18 cellular contexts compared by ENCODE assay signal in the genomic region with DNA sequence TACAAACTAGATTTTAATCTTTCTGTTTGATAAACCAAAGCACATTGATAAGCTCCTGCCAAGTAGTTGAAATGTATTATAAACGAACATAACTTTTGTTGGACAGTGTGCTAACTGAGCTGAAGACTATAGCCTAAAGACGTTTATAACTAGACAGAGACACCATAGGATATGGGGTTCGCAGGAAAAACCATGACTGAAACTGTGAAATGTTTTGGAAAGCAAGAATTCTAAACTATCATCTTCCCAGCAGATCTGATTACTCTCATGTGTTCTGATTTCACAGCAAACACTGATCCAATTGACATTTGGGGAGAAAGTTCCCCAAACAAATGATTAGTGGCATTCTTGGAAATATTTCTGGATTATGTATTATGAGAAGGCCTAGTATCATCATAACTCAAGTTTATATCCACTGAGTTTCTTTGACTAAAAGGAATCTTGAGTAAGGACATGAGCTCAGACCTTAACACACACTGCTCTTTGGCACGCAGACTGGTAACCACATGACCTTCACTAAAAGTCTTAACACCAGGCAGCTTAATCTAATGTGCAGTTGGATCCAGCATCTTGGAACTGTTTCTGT.
DNase-seq lines count a peak whose midpoint lies in the region; ATAC-seq and TF ChIP-seq lines count a peak whose summit lies in the region.
"Had no signal": no experiment of that assay in that cellular context is flagged by ENCODE, and none has a peak within 500 bp of the region (broad histone marks: within the 10 kb centered on the region; RNA-seq: fewer than 3 reads in every experiment).

No MANE protein-coding gene starts in this region.

- H3K27me3 ChIP-seq in colonic mucosa = no peaks in the 10 kb centered on the region
- H3K27me3 ChIP-seq in hepatocyte = no peaks in the 10 kb centered on the region
- no peaks in the 10 kb centered on the region for H3K27me3 ChIP-seq in suprapubic skin
- H3K27me3 ChIP-seq in spleen (replicated peaks in 1 of 7) = no peaks in the 10 kb centered on the region
- H3K27me3 ChIP-seq: BLaER1 treated with 17β-estradiol and CSF1 and Interleukin-3, amounts not matched to agents 10 nM and 100 nM had no signal

- no peak overlapping the region for H3K4me2 ChIP-seq in hepatocyte
- H3K4me2 ChIP-seq: BLaER1 treated with 17β-estradiol and CSF1 and Interleukin-3, amounts not matched to agents 10 nM and 100 nM; PC-9 had no signal

- intact Hi-C loops in colonic mucosa (cut with DNase I) (no loop called here), spleen (cut with DNase I; ENCODE audit: low total_unique reads) (no loop called here)

- H3K27ac ChIP-seq in colonic mucosa (no peak overlapping the region), hepatocyte (peak overlapping the region; percentile 35), suprapubic skin (no peak overlapping the region), spleen (no peak overlapping the region)
- H3K27ac ChIP-seq: BLaER1 treated with 17β-estradiol and CSF1 and Interleukin-3, amounts not matched to agents 10 nM and 100 nM; PC-9 had no signal

- H3K9me2 ChIP-seq in hepatocyte (replicated peaks; ENCODE audit: insufficient read depth) = no peaks in the 10 kb centered on the region

- no peaks in the 10 kb centered on the region for H4K20me1 ChIP-seq in hepatocyte (ENCODE audit: insufficient read depth, poor library complexity, severe bottlenecking)
- H4K20me1 ChIP-seq: BLaER1 treated with 17β-estradiol and CSF1 and Interleukin-3, amounts not matched to agents 10 nM and 100 nM had no signal

- H3K4me3 ChIP-seq in colonic mucosa (no peak overlapping the region), hepatocyte (no peak overlapping the region), suprapubic skin (no peak overlapping the region), spleen (no peak overlapping the region)
- H3K4me3 ChIP-seq: BLaER1 treated with 17β-estradiol and CSF1 and Interleukin-3, amounts not matched to agents 10 nM and 100 nM; PC-9 had no signal

- TF ChIP-seq CTCF in colonic mucosa (IDR thresholded peaks at IDR 0.05) = no peak
- TF ChIP-seq CTCF in hepatocyte (IDR thresholded peaks at IDR 0.05; ENCODE audit: poor library complexity) = no peak
- no peak for TF ChIP-seq CTCF in suprapubic skin (IDR thresholded peaks at IDR 0.05)
- no peak for TF ChIP-seq CTCF in spleen (IDR thresholded peaks at IDR 0.05 in 8 of 11, conservative IDR thresholded peaks at IDR 0.05 in 3 of 11)

- H2AFZ ChIP-seq in hepatocyte = no peak overlapping the region
- H2AFZ ChIP-seq: PC-9 had no signal

- H3K4me1 ChIP-seq in colonic mucosa = no peaks in the 10 kb centered on the region
- peaks cover 10% of the 10 kb centered on the region for H3K4me1 ChIP-seq in hepatocyte (ENCODE audit: insufficient read depth)
- no peaks in the 10 kb centered on the region for H3K4me1 ChIP-seq in suprapubic skin
- H3K4me1 ChIP-seq in spleen = no peaks in the 10 kb centered on the region
- H3K4me1 ChIP-seq: BLaER1 treated with 17β-estradiol and CSF1 and Interleukin-3, amounts not matched to agents 10 nM and 100 nM had no signal

- no peak overlapping the region for H3K9ac ChIP-seq in colonic mucosa (ENCODE audit: low read depth in 2 of 2, low read length in 2 of 2)
- H3K9ac ChIP-seq: BLaER1 treated with 17β-estradiol and CSF1 and Interleukin-3, amounts not matched to agents 10 nM and 100 nM had no signal

- WGBS in hepatocyte (ENCODE audit: low lambda C conversion rate, missing lambda C conversion rate) = 60% methylated on average over 4 of the region's 4 CpGs
- WGBS in suprapubic skin = 45% methylated on average over 4 of the region's 4 CpGs
- 75 to 99% (median 86%) methylated on average over 4 of the region's 4 CpGs for WGBS in spleen, 5 donors

- H3K36me3 ChIP-seq in colonic mucosa = no peaks in the 10 kb centered on the region
- H3K36me3 ChIP-seq in hepatocyte (replicated peaks; ENCODE audit: insufficient read depth, low read depth) = no peaks in the 10 kb centered on the region
- H3K36me3 ChIP-seq in suprapubic skin = no peaks in the 10 kb centered on the region
- H3K36me3 ChIP-seq in spleen = no peaks in the 10 kb centered on the region
- H3K36me3 ChIP-seq: BLaER1 treated with 17β-estradiol and CSF1 and Interleukin-3, amounts not matched to agents 10 nM and 100 nM had no signal

- ATAC-seq in GM18909 (IDR thresholded peaks at IDR 0.05; ENCODE audit: poor library complexity, unreplicated experiment) = no peak
- ATAC-seq: activated CD4-positive, CD25-positive, alpha-beta regulatory T cell treated with anti-CD3 and anti-CD28 coated beads, Interleukin-2, amount 50 U/mL, for 24 hours had no signal

- TF ChIP-seq EP300 in suprapubic skin (IDR thresholded peaks at IDR 0.05) = no peak

- DNase-seq in H4 (ENCODE audit: low spot score) = peak; percentile 11
- peak; percentile 24 for DNase-seq in colonic mucosa
- DNase-seq in hepatocyte (ENCODE audit: low spot score) = peak; percentile 20
- peak; percentile 67 to 80 for DNase-seq in suprapubic skin (ENCODE audit: low spot score in 2 of 2)
- DNase-seq in spleen = no peak
- DNase-seq in SKM-1 treated with dmso at 0.1 percent for 144 hours (lab: John Stamatoyannopoulos, UW; ENCODE audit: unreplicated experiment) = no peak
- DNase-seq in NCI-H2227 (lab: John Stamatoyannopoulos, UW; ENCODE audit: unreplicated experiment) = no peak
- DNase-seq: amniotic stem cell; DMS 273 treated with DMSO at 0.1 percent for 48 hours; endodermal cell; NCI-H1436 treated with DMSO at 0.1 percent for 48 hours; NCI-H82; nucleus accumbens; PC-9; stimulated activated CD4-positive, alpha-beta T cell treated with anti-CD3 and anti-CD28 coated beads, Interleukin-2, amount 100 ng/mL, for 48 hours had no signal

- TF ChIP-seq POLR2A in suprapubic skin (IDR thresholded peaks at IDR 0.05) (no peak), spleen (IDR thresholded peaks at IDR 0.05) (no peak)

- H3K79me2 ChIP-seq in hepatocyte = no peaks in the 10 kb centered on the region

- H3K9me3 ChIP-seq in colonic mucosa = no peaks in the 10 kb centered on the region
- H3K9me3 ChIP-seq in hepatocyte (ENCODE audit: low read depth) = no peaks in the 10 kb centered on the region
- H3K9me3 ChIP-seq in suprapubic skin = no peaks in the 10 kb centered on the region
- H3K9me3 ChIP-seq in spleen = peaks cover 0 to 37% (median 6%) of the 10 kb centered on the region in 8 donors

Comparison
In these comparisons a context has a peak if more than half of its experiments do, and no peak if none do; other contexts are left out.
1. DNase-seq: peak in H4 (single experiment), colonic mucosa (single experiment), hepatocyte (single experiment) and suprapubic skin (2 of 2); none in spleen (single experiment), SKM-1 treated with dmso at 0.1 percent for 144 hours (single experiment) and NCI-H2227 (single experiment).